In the genomic region with DNA sequence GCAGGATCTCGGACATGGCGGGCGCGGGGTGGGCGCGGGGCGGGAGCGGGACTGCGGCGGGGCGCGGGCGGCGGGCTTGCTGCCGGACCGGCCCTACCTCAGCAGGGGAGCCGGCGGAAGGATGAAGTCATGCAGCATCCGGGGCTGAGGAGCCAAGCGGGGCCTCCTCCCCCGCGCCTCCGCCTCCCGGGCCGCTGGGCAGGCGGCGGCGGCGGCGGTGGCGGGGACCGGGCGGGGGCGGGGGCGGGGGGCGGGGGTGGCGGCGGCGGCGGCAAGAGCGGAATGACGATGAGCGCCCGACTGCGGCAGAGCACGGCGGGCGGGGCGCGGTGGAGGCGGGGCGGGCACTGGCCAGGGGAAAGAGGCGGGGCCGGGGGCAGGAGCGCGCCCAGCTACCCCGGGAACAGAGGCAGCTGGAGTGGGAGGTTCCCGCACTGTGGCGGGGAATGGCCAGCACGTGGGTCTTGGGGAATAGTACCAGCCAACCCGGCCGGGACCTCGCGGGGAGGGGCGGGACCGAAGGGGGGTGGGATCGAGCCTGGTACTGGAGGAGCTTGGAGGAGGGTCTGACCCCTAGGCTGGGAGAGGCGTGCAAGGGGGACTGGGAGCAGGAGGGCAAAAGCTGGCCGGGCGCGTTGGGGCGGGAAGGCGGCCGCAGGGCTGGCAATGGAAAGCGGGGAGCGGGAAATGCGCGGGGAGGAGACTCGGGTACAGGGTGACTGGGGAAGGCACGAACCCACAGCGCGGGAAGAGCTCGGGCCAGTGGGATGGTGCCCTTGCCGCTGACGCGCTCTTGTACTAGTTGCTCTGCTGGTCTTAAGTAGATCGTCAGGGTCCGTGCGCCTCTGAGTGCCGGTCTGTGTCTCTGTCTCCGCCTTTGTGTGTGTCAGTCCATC, we compare ENCODE assay signal across 8 cellular contexts. TPM values are rescaled to one million over a fixed set of nuclear protein-coding genes. Genes with fewer than 3 reads are reported as not detected.
A peak's percentile ranks its signal among the peaks of the same experiment; 100 is the strongest.
DNase-seq lines count a peak whose midpoint lies in the region; ATAC-seq and TF ChIP-seq lines count a peak whose summit lies in the region.

A gene (minus strand): TSS at position 284 of the 896 bp plus-strand sequence. CDS start 268 bp downstream, at position 16.

- H3K4me1 ChIP-seq in Karpas-422 (ENCODE audit: low read length) (peaks cover 18% of the 10 kb centered on the region), tibial nerve (peaks cover 0 to 33% (median 25%) of the 10 kb centered on the region in 4 donors)

- H3K9me2 ChIP-seq in Karpas-422 (replicated peaks; ENCODE audit: insufficient read depth, low read length): no peaks in the 10 kb centered on the region

- H3K4me1 Mint-ChIP-seq in activated T-helper 17 cell treated with anti-CD3 and anti-CD28 coated beads, Interleukin-2, amount 50 U/mL, for 72 hours: peaks cover 14% of the 10 kb centered on the region
- peaks cover 18 to 28% of the 10 kb centered on the region in 2 donors for H3K4me1 Mint-ChIP-seq in natural killer cell

- H3K4me3 ChIP-seq in Karpas-422 (ENCODE audit: low read length) (peak within 1 kb of the TSS; percentile 87), fibroblast of mammary gland (ENCODE audit: control insufficient read depth, low read depth, low read length) (peak within 1 kb of the TSS; percentile 47), tibial nerve (peak within 1 kb of the TSS; percentile 18 to 53 (median 38))

- peaks cover 6% of the 10 kb centered on the region for H3K79me2 ChIP-seq in Karpas-422 (ENCODE audit: low read length)

- H3K27ac ChIP-seq in Karpas-422 (ENCODE audit: low read length): no peak within 1 kb of the TSS; the same call in 1 of the 2 replicates
- no peak within 1 kb of the TSS for H3K27ac ChIP-seq in tibial nerve

- no peak for TF ChIP-seq POLR2A in tibial nerve (IDR thresholded peaks at IDR 0.05)

- TF ChIP-seq EP300 in tibial nerve (IDR thresholded peaks at IDR 0.05): no peak

- peaks cover 3% of the 10 kb centered on the region; the same call in 1 of the 2 replicates for H4K20me1 ChIP-seq in Karpas-422 (ENCODE audit: insufficient read depth, low read depth, low read length)

- peak within 1 kb of the TSS; percentile 98 for H3K4me3 Mint-ChIP-seq in activated T-helper 17 cell treated with anti-CD3 and anti-CD28 coated beads, Interleukin-2, amount 50 U/mL, for 72 hours
- H3K4me3 Mint-ChIP-seq in natural killer cell: peak within 1 kb of the TSS; percentile 86

- DNase-seq in GM10266 (ENCODE audit: extremely low spot score) (peak; percentile 96), Karpas-422 (peak; percentile 90), OCI-M2 (lab: John Stamatoyannopoulos, UW; ENCODE audit: unreplicated experiment) (peak; percentile 3), fibroblast of mammary gland (ENCODE audit: low read depth) (peak; percentile 37), natural killer cell (peak; percentile 45), tibial nerve (ENCODE audit: low spot score in 2 of 2) (no peak)

- peak; percentile 74 for ATAC-seq in activated T-helper 17 cell treated with anti-CD3 and anti-CD28 coated beads, Interleukin-2, amount 50 U/mL, for 72 hours (replicated peaks)
- ATAC-seq in natural killer cell (peak; percentile 61 to 65 (median 61)), GM18502 (IDR thresholded peaks at IDR 0.05; ENCODE audit: poor library complexity, unreplicated experiment) (no peak)

- TF ChIP-seq CTCF in GM10266 (IDR thresholded peaks at IDR 0.05; ENCODE audit: control insufficient read depth, insufficient read depth, low read depth, missing control alignments) (no peak), fibroblast of mammary gland (conservative IDR thresholded peaks at IDR 0.05; ENCODE audit: control insufficient read depth, insufficient read depth, low read depth, low read length) (no peak), natural killer cell (IDR thresholded peaks at IDR 0.05) (no peak), tibial nerve (IDR thresholded peaks at IDR 0.05) (no peak)

- peaks cover 13% of the 10 kb centered on the region for H3K27me3 Mint-ChIP-seq in activated T-helper 17 cell treated with anti-CD3 and anti-CD28 coated beads, Interleukin-2, amount 50 U/mL, for 72 hours
- peaks cover 0 to 18% of the 10 kb centered on the region in 2 donors for H3K27me3 Mint-ChIP-seq in natural killer cell (ENCODE audit: low read depth in 2 of 2)

- H3K9ac ChIP-seq in Karpas-422 (ENCODE audit: low read length): peak within 1 kb of the TSS; percentile 86

- H3K36me3 Mint-ChIP-seq in activated T-helper 17 cell treated with anti-CD3 and anti-CD28 coated beads, Interleukin-2, amount 50 U/mL, for 72 hours (ENCODE audit: low read depth): peaks cover 18% of the 10 kb centered on the region
- H3K36me3 Mint-ChIP-seq in natural killer cell: no peaks in the 10 kb centered on the region

- H2AFZ ChIP-seq in Karpas-422 (ENCODE audit: low read length): peak within 1 kb of the TSS; percentile 93

- H3K4me2 ChIP-seq in Karpas-422 (ENCODE audit: low read depth, low read length, poor library complexity, severe bottlenecking): peak within 1 kb of the TSS; percentile 92

- H3K36me3 ChIP-seq in Karpas-422 (ENCODE audit: insufficient read depth, low read length): no peaks in the 10 kb centered on the region
- peaks cover 0 to 14% (median 0%) of the 10 kb centered on the region in 3 donors for H3K36me3 ChIP-seq in tibial nerve

- intact Hi-C loops in natural killer cell (cut with micrococcal nuclease): no loop called here

- no peaks in the 10 kb centered on the region for H3K9me3 Mint-ChIP-seq in activated T-helper 17 cell treated with anti-CD3 and anti-CD28 coated beads, Interleukin-2, amount 50 U/mL, for 72 hours
- H3K9me3 Mint-ChIP-seq in natural killer cell: no peaks in the 10 kb centered on the region

- H3K27me3 ChIP-seq in Karpas-422 (ENCODE audit: low read length): no peaks in the 10 kb centered on the region
- H3K27me3 ChIP-seq in tibial nerve: peaks cover 0 to 77% of the 10 kb centered on the region in 2 donors

- H3K27ac Mint-ChIP-seq in activated T-helper 17 cell treated with anti-CD3 and anti-CD28 coated beads, Interleukin-2, amount 50 U/mL, for 72 hours: peak within 1 kb of the TSS; percentile 85
- H3K27ac Mint-ChIP-seq in natural killer cell: peak within 1 kb of the TSS; percentile 43 to 77

- WGBS in tibial nerve, 2 donors: 1 to 3% methylated on average over 56 to 58 of the region's 91 CpGs

- H3K9me3 ChIP-seq in Karpas-422 (ENCODE audit: low read length): no peaks in the 10 kb centered on the region
- H3K9me3 ChIP-seq in tibial nerve: no peaks in the 10 kb centered on the region

RNA-seq across cellular contexts. Expression of the gene that starts here (rescaled TPM):
- total RNA-seq in Karpas-422 (2014; rRNA removed; shearing (Covaris generic); ENCODE audit: low replicate concordance): 5.0 and 9.5 TPM in 2 replicates
- total RNA-seq in activated T-helper 17 cell treated with anti-CD3 and anti-CD28 coated beads, Interleukin-2, amount 50 U/mL, for 72 hours: 1 to 10 TPM in 1 of 2 donors, under 1 TPM in 1; 0.64 to 1.2 TPM
- total RNA-seq in natural killer cell (under 1 TPM in 2 of 3 donors, not detected in 1; 0.71 to 0.82 TPM), tibial nerve (not detected)

Comparison
In these comparisons a context has a peak if more than half of its experiments do, and no peak if none do; other contexts are left out.
1. Peak in DNase-seq and ATAC-seq in natural killer cell; RNA of the gene not detected or under 1 TPM.
2. DNase-seq: peak in GM10266 (single experiment), Karpas-422 (single experiment), OCI-M2 (single experiment) and fibroblast of mammary gland (single experiment); none in tibial nerve (0 of 2).
3. Peak in every context shown above with its lines, with median percentiles within 50 percentile points of each other: H3K4me3 ChIP-seq.